1 cellular context compared by ENCODE assay signal in genomic region chr4:107624024-107624423, GRCh38.
TF ChIP-seq lines count a peak whose summit lies in the region.

No MANE protein-coding gene starts in this region.

TF ChIP-seq in HepG2, 621 proteins besides CTCF, POLR2A, EP300 and RAD21 (continued from another document):
- no peak for TF ChIP-seq KDM5A (IDR thresholded peaks at IDR 0.05; ENCODE audit: borderline replicate concordance, low read length)
- TF ChIP-seq MAFF (IDR thresholded peaks at IDR 0.05; ENCODE audit: low read depth, low read length) = peak; percentile 70
- TF ChIP-seq ZBTB39 (CRISPR knock-in tag; IDR thresholded peaks at IDR 0.05) = no peak
- no peak for TF ChIP-seq TAF1 (CRISPR knock-in tag; IDR thresholded peaks at IDR 0.05)
TF ChIP-seq in HepG2: peak in this region for 2.
